Comparison of ENCODE assay signal across 1 cellular context in genomic region chr6:167826230-167827061, GRCh38.
A peak's percentile ranks its signal among the peaks of the same experiment; 100 is the strongest.
TF ChIP-seq lines count a peak whose summit lies in the region.

TSS of gene AFDN (plus strand) at chr6:167826911. CDS start at chr6:167827133, 222 bp downstream.

TF ChIP-seq in K562, 482 proteins besides CTCF, POLR2A, EP300 and RAD21 (continued from another document and continues in another):
- no peak for TF ChIP-seq ZMIZ1 (IDR thresholded peaks at IDR 0.05; ENCODE audit: low read depth in 2 of 2, low read length in 2 of 2)
- no peak for TF ChIP-seq SRSF1 (IDR thresholded peaks at IDR 0.05; ENCODE audit: low read depth, low read length)
- no peak for TF ChIP-seq ZNF695 (CRISPR knock-in tag; IDR thresholded peaks at IDR 0.05)
- TF ChIP-seq PRPF4 (IDR thresholded peaks at IDR 0.05; ENCODE audit: insufficient read depth, low read depth, low read length, poor library complexity, severe bottlenecking), result no peak
- TF ChIP-seq ZNF780A (CRISPR knock-in tag; IDR thresholded peaks at IDR 0.05), result no peak
- TF ChIP-seq SMARCA4 (IDR thresholded peaks at IDR 0.05), result peak; percentile 34; the same call in 1 of the 2 replicates
- TF ChIP-seq MGA (IDR thresholded peaks at IDR 0.05), result no peak
- no peak for TF ChIP-seq MCM2 (IDR thresholded peaks at IDR 0.05; ENCODE audit: low read depth)
- no peak for TF ChIP-seq ZC3H8 (IDR thresholded peaks at IDR 0.05)
- no peak for TF ChIP-seq NCOA4 (IDR thresholded peaks at IDR 0.05; ENCODE audit: partially characterized antibody)
- TF ChIP-seq ZNF592 (IDR thresholded peaks at IDR 0.05), result no peak
- TF ChIP-seq ZNF644 (tag; IDR thresholded peaks at IDR 0.05; ENCODE audit: low read depth), result peak; percentile 74; the same call in 1 of the 2 replicates
- TF ChIP-seq ZBTB17 (CRISPR knock-in tag; IDR thresholded peaks at IDR 0.05), result 0 out of 2 replicates have a peak, but pooled peaks have one; percentile 54
- TF ChIP-seq PHB (CRISPR knock-in tag; IDR thresholded peaks at IDR 0.05), result no peak
- TF ChIP-seq REST (CRISPR knock-in tag; IDR thresholded peaks at IDR 0.05; ENCODE audit: low read depth), result no peak
- TF ChIP-seq XRCC5 (IDR thresholded peaks at IDR 0.05; ENCODE audit: low read depth, low read length), result no peak
- TF ChIP-seq THRAP3 (IDR thresholded peaks at IDR 0.05; ENCODE audit: borderline replicate concordance), result no peak
- peak; percentile 62; the same call in 1 of the 2 replicates for TF ChIP-seq PHF8 (IDR thresholded peaks at IDR 0.05; ENCODE audit: borderline replicate concordance, low read length)
- TF ChIP-seq ARID3A (IDR thresholded peaks at IDR 0.05; ENCODE audit: borderline replicate concordance, low read depth, low read length), result no peak
- TF ChIP-seq ZNF253 (CRISPR knock-in tag; conservative IDR thresholded peaks at IDR 0.05), result no peak
- peak; percentile 19 to 48; a peak in 1 of 4 replicates for TF ChIP-seq SIN3A (IDR thresholded peaks at IDR 0.05; ENCODE audit: borderline replicate concordance in 2 of 2, control insufficient read depth in 1 of 2, low read depth in 2 of 2, low read length in 2 of 2)
- no peak for TF ChIP-seq ZBTB34 (CRISPR knock-in tag; IDR thresholded peaks at IDR 0.05)
- TF ChIP-seq YBX1 (IDR thresholded peaks at IDR 0.05), result no peak
- no peak for TF ChIP-seq SRSF7 (optimal IDR thresholded peaks at IDR 0.05; ENCODE audit: low read depth, low read length)
- no peak for TF ChIP-seq NFRKB (IDR thresholded peaks at IDR 0.05; ENCODE audit: low read depth)
- no peak for TF ChIP-seq MXI1 (IDR thresholded peaks at IDR 0.05; ENCODE audit: low read depth, low read length)
- peak; percentile 73 for TF ChIP-seq MTA3 (IDR thresholded peaks at IDR 0.05; ENCODE audit: borderline replicate concordance)
- peak in 1 of 2 experiments; percentile 52; a peak in 1 of 4 replicates for TF ChIP-seq TRIM24 (IDR thresholded peaks at IDR 0.05)
- TF ChIP-seq ZNF77 (CRISPR knock-in tag; IDR thresholded peaks at IDR 0.05), result no peak
